In genomic region chr11:64923151-64923661, GRCh38 we compare ENCODE assay signal across 1 cellular context.
TF ChIP-seq lines count a peak whose summit lies in the region.

No MANE protein-coding gene starts in this region.

TF ChIP-seq in HCT116, 20 proteins besides CTCF, POLR2A, EP300 and RAD21 (continued from another document):
- no peak for TF ChIP-seq CBX3 (IDR thresholded peaks at IDR 0.05; ENCODE audit: low read depth)
- TF ChIP-seq, protein P1, sequence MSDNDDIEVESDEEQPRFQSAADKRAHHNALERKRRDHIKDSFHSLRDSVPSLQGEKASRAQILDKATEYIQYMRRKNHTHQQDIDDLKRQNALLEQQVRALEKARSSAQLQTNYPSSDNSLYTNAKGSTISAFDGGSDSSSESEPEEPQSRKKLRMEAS (IDR thresholded peaks at IDR 0.05) = no peak
- no peak for TF ChIP-seq ZNF274 (IDR thresholded peaks at IDR 0.05; ENCODE audit: low read depth, low read length)
